In the genomic region with DNA sequence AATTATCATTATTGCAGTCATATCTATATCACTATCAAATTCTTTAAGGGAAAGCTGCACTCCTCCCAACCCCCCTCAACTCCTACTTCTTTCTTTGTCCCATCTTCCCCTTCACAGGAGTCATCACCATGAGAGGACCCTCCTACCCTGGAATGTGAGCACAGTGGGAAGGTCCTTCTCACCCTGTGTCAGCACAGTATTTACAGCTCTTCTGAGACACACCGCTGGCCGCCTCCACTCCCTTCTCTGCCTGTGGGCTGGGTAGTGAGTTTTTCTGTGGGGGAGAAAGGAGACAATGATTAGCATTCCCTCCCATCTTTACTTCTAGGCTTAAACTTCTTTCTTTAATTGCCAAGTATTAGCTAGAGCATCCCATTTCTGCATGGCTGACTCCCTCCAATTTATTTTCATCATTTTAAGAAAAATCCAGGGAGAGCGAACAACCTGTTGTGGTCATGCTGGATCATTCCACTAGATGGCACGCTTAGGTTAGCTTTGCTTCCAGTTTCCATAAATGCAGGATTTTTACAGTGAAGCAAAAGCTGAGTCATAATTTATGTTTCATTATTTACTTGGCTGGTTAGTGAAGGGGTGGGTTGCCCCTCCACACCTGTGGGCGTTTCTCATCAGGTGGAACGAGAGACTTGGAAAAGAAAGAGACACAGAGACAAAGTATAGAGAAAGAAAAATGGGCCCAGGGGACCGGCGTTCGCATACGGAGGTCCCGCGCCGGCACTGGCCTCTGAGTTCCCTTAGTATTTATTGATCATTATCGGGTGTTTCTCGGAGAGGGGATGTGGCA, we compare ENCODE assay signal across 9 cellular contexts.
DNase-seq lines count a peak whose midpoint lies in the region; ATAC-seq, FAIRE-seq and TF ChIP-seq lines count a peak whose summit lies in the region.
"Had no signal": no experiment of that assay in that cellular context is flagged by ENCODE, and none has a peak within 500 bp of the region (broad histone marks: within the 10 kb centered on the region; RNA-seq: fewer than 3 reads in every experiment).

No MANE protein-coding gene starts in this region.

- H2BK12ac ChIP-seq in H1 (ENCODE audit: low read depth, low read length): peak overlapping the region; percentile 2; the same call in 1 of the 2 replicates

- H4K5ac ChIP-seq in H1 (ENCODE audit: insufficient read length, low read depth, low read length): peak overlapping the region; percentile 33

- TF ChIP-seq POLR2A in A549 (IDR thresholded peaks at IDR 0.05; ENCODE audit: low read length) (no peak), H1 (IDR thresholded peaks at IDR 0.05; ENCODE audit: control extremely low read depth in 1 of 2, low read depth in 2 of 2, low read length in 2 of 2) (no peak)

- peak overlapping the region; percentile 63 for H3K4me2 ChIP-seq in A549
- peak overlapping the region; percentile 65 for H3K4me2 ChIP-seq in Loucy (ENCODE audit: low read depth, low read length, poor library complexity, severe bottlenecking)
- peak overlapping the region; percentile 46 to 55 for H3K4me2 ChIP-seq in H1 (ENCODE audit: insufficient read depth in 1 of 2, low read depth in 2 of 2, low read length in 2 of 2)

- CTCF ChIA-PET in A549 (lab: Yijun Ruan, JAX): interaction anchor here (0.5 to 2.5 kb wide), 33 partner anchors 8 to 483 kb away, joined by 3 to 29 read pairs (median 4); partner anchors contain the start of gene NTS
- CTCF ChIA-PET in H1 (lab: Charles Lee; ENCODE audit: partially characterized antibody): interaction anchor here (0.6 to 2.0 kb wide), 41 partner anchors 8 to 482 kb away, joined by 3 to 20 read pairs (median 4); partner anchors contain the start of gene NTS

- H3K27ac ChIP-seq in A549: peak overlapping the region; percentile 53 to 73
- H3K27ac ChIP-seq in H1 (ENCODE audit: low read depth, low read length): no peak overlapping the region; the same call in 1 of the 2 replicates
- H3K27ac ChIP-seq in lung (ENCODE audit: low read depth in 1 of 2, low read length in 1 of 2): no peak overlapping the region
- H3K27ac ChIP-seq: SJSA1 had no signal

- H3K18ac ChIP-seq in H1 (ENCODE audit: extremely low read depth, low read length): no peak overlapping the region

- H3K79me1 ChIP-seq in H1 (ENCODE audit: low read depth, low read length): no peaks in the 10 kb centered on the region

- H3K27ac Mint-ChIP-seq in T-helper 1 cell treated with Interleukin-12 subunit alpha and Interleukin-12 subunit beta and Interleukin-4 antibody, amounts not matched to agents 30 μg/mL and 1 μg/mL, for 36 hours: peak overlapping the region; percentile 71
- peak overlapping the region; percentile 81 to 87 for H3K27ac Mint-ChIP-seq in stimulated activated naive CD8-positive, alpha-beta T cell treated with anti-CD3 and anti-CD28 coated beads, Interleukin-15, amount 100 ng/mL, for 72 hours

- H3K56ac ChIP-seq in H1 (replicated peaks; ENCODE audit: insufficient read length, low read depth, low read length): no peak overlapping the region

- H3K23ac ChIP-seq in H1 (ENCODE audit: insufficient read length): no peak overlapping the region

- no peak overlapping the region for H4K8ac ChIP-seq in H1 (ENCODE audit: extremely low read depth, insufficient read depth, low read length)

- peak overlapping the region; percentile 76; the same call in 1 of the 2 replicates for H2BK5ac ChIP-seq in H1 (ENCODE audit: low read depth, low read length)

- H4K91ac ChIP-seq in H1 (replicated peaks; ENCODE audit: insufficient read length, low read length): no peak overlapping the region

- H3K14ac ChIP-seq in H1 (ENCODE audit: insufficient read length): no peak overlapping the region

- H3K9me3 Mint-ChIP-seq in T-helper 1 cell treated with Interleukin-12 subunit alpha and Interleukin-12 subunit beta and Interleukin-4 antibody, amounts not matched to agents 30 μg/mL and 1 μg/mL, for 36 hours: no peaks in the 10 kb centered on the region
- H3K9me3 Mint-ChIP-seq in stimulated activated naive CD8-positive, alpha-beta T cell treated with anti-CD3 and anti-CD28 coated beads, Interleukin-15, amount 100 ng/mL, for 72 hours: peaks cover 0 to 4% of the 10 kb centered on the region in 2 donors

- H3K4me1 Mint-ChIP-seq in T-helper 1 cell treated with Interleukin-12 subunit alpha and Interleukin-12 subunit beta and Interleukin-4 antibody, amounts not matched to agents 30 μg/mL and 1 μg/mL, for 36 hours (ENCODE audit: low read depth): peaks cover 11% of the 10 kb centered on the region
- H3K4me1 Mint-ChIP-seq in stimulated activated naive CD8-positive, alpha-beta T cell treated with anti-CD3 and anti-CD28 coated beads, Interleukin-15, amount 100 ng/mL, for 72 hours: peaks cover 16% of the 10 kb centered on the region

- H4K20me1 ChIP-seq in Loucy (ENCODE audit: insufficient read depth, low read length, poor library complexity, severe bottlenecking): no peaks in the 10 kb centered on the region
- no peaks in the 10 kb centered on the region for H4K20me1 ChIP-seq in H1 (replicated peaks in 1 of 2; ENCODE audit: control insufficient read depth in 1 of 2, insufficient read depth in 2 of 2, low read length in 2 of 2)

- H2BK120ac ChIP-seq in H1 (replicated peaks; ENCODE audit: low read depth, low read length): peak overlapping the region; percentile 27

- H2AFZ ChIP-seq in Loucy (ENCODE audit: low read length): no peak overlapping the region
- peak overlapping the region; percentile 95 for H2AFZ ChIP-seq in H1 (ENCODE audit: low read length)

- no peaks in the 10 kb centered on the region for H3K27me3 Mint-ChIP-seq in T-helper 1 cell treated with Interleukin-12 subunit alpha and Interleukin-12 subunit beta and Interleukin-4 antibody, amounts not matched to agents 30 μg/mL and 1 μg/mL, for 36 hours (ENCODE audit: low read depth)
- H3K27me3 Mint-ChIP-seq in stimulated activated naive CD8-positive, alpha-beta T cell treated with anti-CD3 and anti-CD28 coated beads, Interleukin-15, amount 100 ng/mL, for 72 hours: peaks cover 7% of the 10 kb centered on the region

- no peaks in the 10 kb centered on the region for H3K36me3 Mint-ChIP-seq in T-helper 1 cell treated with Interleukin-12 subunit alpha and Interleukin-12 subunit beta and Interleukin-4 antibody, amounts not matched to agents 30 μg/mL and 1 μg/mL, for 36 hours (ENCODE audit: low read depth)

- H3K9ac ChIP-seq in Loucy (ENCODE audit: low read depth, low read length, poor library complexity, severe bottlenecking) (no peak overlapping the region), H1 (replicated peaks in 1 of 4; ENCODE audit: extremely low read depth in 1 of 4, low read depth in 3 of 4, low read length in 3 of 4) (no peak overlapping the region; a peak in 1 of 7 replicates)

- TF ChIP-seq RAD21 in A549 (conservative IDR thresholded peaks at IDR 0.05 in 1 of 2, IDR thresholded peaks at IDR 0.05 in 1 of 2) (peak; percentile 83 to 94), H1 (IDR thresholded peaks at IDR 0.05 in 1 of 2, conservative IDR thresholded peaks at IDR 0.05 in 1 of 2; ENCODE audit: low read depth in 2 of 2, low read length in 2 of 2) (peak; percentile 92 to 93)

- H3K4me3 ChIP-seq in A549: peak overlapping the region; percentile 6; the same call in 1 of the 3 replicates
- peak overlapping the region; percentile 54 for H3K4me3 ChIP-seq in Loucy (ENCODE audit: low read length, poor library complexity, severe bottlenecking)
- H3K4me3 ChIP-seq in H1 (ENCODE audit: extremely low read depth in 1 of 4, insufficient read depth in 2 of 4, low read depth in 3 of 4, low read length in 4 of 4): peak overlapping the region; percentile 20 to 60 (median 32); a peak in 6 of 8 replicates
- no peak overlapping the region for H3K4me3 ChIP-seq in lung
- H3K4me3 ChIP-seq: SJSA1 had no signal

- H3K27me3 ChIP-seq in Loucy (ENCODE audit: insufficient read depth, low read length, poor library complexity, severe bottlenecking): no peaks in the 10 kb centered on the region
- no peaks in the 10 kb centered on the region for H3K27me3 ChIP-seq in H1 (replicated peaks in 1 of 4; ENCODE audit: control insufficient read depth in 3 of 4, extremely low read depth in 1 of 4, insufficient read depth in 3 of 4, low read length in 3 of 4)
- H3K27me3 ChIP-seq in lung (ENCODE audit: control insufficient read depth, insufficient read depth): no peaks in the 10 kb centered on the region
- H3K27me3 ChIP-seq: SJSA1 had no signal

- no peak overlapping the region for H2BK20ac ChIP-seq in H1 (ENCODE audit: low read length)

- no peak overlapping the region for H2BK15ac ChIP-seq in H1 (ENCODE audit: low read length)

- 0 out of 3 replicates have a peak, but pooled peaks cover 3% of the 10 kb centered on the region for H3K9me3 ChIP-seq in A549
- no peaks in the 10 kb centered on the region for H3K9me3 ChIP-seq in Loucy (ENCODE audit: insufficient read depth, low read depth, low read length)
- no peaks in the 10 kb centered on the region for H3K9me3 ChIP-seq in H1 (ENCODE audit: insufficient read depth in 2 of 2, low read depth in 1 of 2, low read length in 1 of 2)
- no peaks in the 10 kb centered on the region for H3K9me3 ChIP-seq in lung (ENCODE audit: control insufficient read depth in 2 of 2, insufficient read depth in 1 of 2, low read length in 1 of 2)
- H3K9me3 ChIP-seq: SJSA1 had no signal

- H3K4me1 ChIP-seq in A549 (0 out of 3 replicates have a peak, but pooled peaks cover 5% of the 10 kb centered on the region), Loucy (ENCODE audit: insufficient read depth, low read length, poor library complexity, severe bottlenecking) (peaks cover 56% of the 10 kb centered on the region), H1 (replicated peaks in 1 of 4; ENCODE audit: control insufficient read depth in 3 of 4, insufficient read depth in 4 of 4, low read length in 3 of 4) (peaks cover 0 to 3% (median 1%) of the 10 kb centered on the region in 4 experiments; a peak in 3 of 7 replicates), lung (ENCODE audit: control insufficient read depth in 2 of 2, insufficient read depth in 2 of 2, low read length in 2 of 2) (no peaks in the 10 kb centered on the region)
- H3K4me1 ChIP-seq: SJSA1 had no signal

- H3K4ac ChIP-seq in H1 (replicated peaks; ENCODE audit: insufficient read length, low read depth, low read length): no peak overlapping the region

- H3K9me2 ChIP-seq in Loucy (replicated peaks; ENCODE audit: low read depth, low read length): no peaks in the 10 kb centered on the region

- peak; percentile 82 to 94 for ATAC-seq in A549
- ATAC-seq in HG02571 (IDR thresholded peaks at IDR 0.05; ENCODE audit: unreplicated experiment): peak; percentile 96
- ATAC-seq in lung (ENCODE audit: insufficient read depth, low FRiP score): peak; percentile 89
- ATAC-seq in stimulated activated naive CD8-positive, alpha-beta T cell treated with anti-CD3 and anti-CD28 coated beads, Interleukin-15, amount 100 ng/mL, for 72 hours: peak; percentile 71

- WGBS in A549 (ENCODE audit: missing lambda C conversion rate): 46% methylated on average over 15 of the region's 15 CpGs
- WGBS in H1 (ENCODE audit: extremely low coverage in 1 of 2, insufficient coverage in 1 of 2, insufficient read length in 1 of 2, insufficient replicate concordance in 2 of 2, low coverage in 1 of 2, low lambda C conversion rate in 2 of 2, missing lambda C conversion rate in 1 of 2), 2 experiments: 22% methylated on average over 15 of the region's 15 CpGs; no CpG with 5 or more reads in 1 of the 2 experiments
- WGBS in lung, 2 donors: 12% methylated on average over 15 of the region's 15 CpGs

- peak; percentile 28 to 78 for DNase-seq in A549 (ENCODE audit: low read depth in 1 of 2, low spot score in 1 of 2)
- peak in 1 of 2 experiments; percentile 67 for DNase-seq in H1 (ENCODE audit: low read depth in 1 of 2, low spot score in 2 of 2)
- peak; percentile 39 for DNase-seq in lung (ENCODE audit: low spot score)
- peak; percentile 24 to 25 for DNase-seq in stimulated activated naive CD8-positive, alpha-beta T cell treated with anti-CD3 and anti-CD28 coated beads, Interleukin-15, amount 100 ng/mL, for 72 hours

- H3K79me2 ChIP-seq in Loucy (ENCODE audit: insufficient read depth, low read length) (no peaks in the 10 kb centered on the region), H1 (ENCODE audit: control insufficient read depth in 1 of 2, insufficient read depth in 2 of 2, low read length in 2 of 2) (no peaks in the 10 kb centered on the region)

- no peaks in the 10 kb centered on the region for H3K36me3 ChIP-seq in Loucy (ENCODE audit: insufficient read depth, low read length)
- H3K36me3 ChIP-seq in H1 (ENCODE audit: control insufficient read depth in 2 of 4, insufficient read depth in 4 of 4, low read length in 3 of 4): no peaks in the 10 kb centered on the region
- no peaks in the 10 kb centered on the region for H3K36me3 ChIP-seq in lung (ENCODE audit: control insufficient read depth in 2 of 2, insufficient read depth in 2 of 2, low read length in 2 of 2)
- H3K36me3 ChIP-seq: SJSA1 had no signal

- TF ChIP-seq EP300 in A549 (IDR thresholded peaks at IDR 0.05) (no peak), H1 (IDR thresholded peaks at IDR 0.05; ENCODE audit: borderline replicate concordance in 1 of 2, low read depth in 2 of 2, low read length in 2 of 2) (no peak)

- POLR2A ChIA-PET in A549 (lab: Yijun Ruan, JAX): interaction anchor here (0.5 kb wide), 1 partner anchor 390 kb away, joined by 5 read pairs; no protein-coding TSS in a partner anchor
- POLR2A ChIA-PET in H1 (lab: Charles Lee; ENCODE audit: partially characterized antibody): no interaction called here

- peak; percentile 96 for FAIRE-seq in A549 (lab: Jason Lieb, UNC)
- FAIRE-seq in H1 (lab: Jason Lieb, UNC): peak; percentile 87

- peak overlapping the region; percentile 79 for H3K4me3 Mint-ChIP-seq in T-helper 1 cell treated with Interleukin-12 subunit alpha and Interleukin-12 subunit beta and Interleukin-4 antibody, amounts not matched to agents 30 μg/mL and 1 μg/mL, for 36 hours
- H3K4me3 Mint-ChIP-seq in stimulated activated naive CD8-positive, alpha-beta T cell treated with anti-CD3 and anti-CD28 coated beads, Interleukin-15, amount 100 ng/mL, for 72 hours: peak overlapping the region; percentile 79 to 80

- peak; percentile 81 for TF ChIP-seq CTCF in A549 (IDR thresholded peaks at IDR 0.05)
- TF ChIP-seq CTCF in GM12872 (IDR thresholded peaks at IDR 0.05; ENCODE audit: insufficient read depth, low read depth, low read length): peak; percentile 73
- peak; percentile 84 for TF ChIP-seq CTCF in Loucy (conservative IDR thresholded peaks at IDR 0.05; ENCODE audit: low read length)
- peak in 2 of 3 experiments; percentile 72 to 75; a peak in 3 of 4 replicates for TF ChIP-seq CTCF in H1 (IDR thresholded peaks at IDR 0.05; ENCODE audit: control extremely low read depth in 1 of 3, insufficient read depth in 1 of 3, low read depth in 1 of 3, low read length in 3 of 3)
- TF ChIP-seq CTCF in lung (IDR thresholded peaks at IDR 0.05; ENCODE audit: control extremely low read depth, extremely low read depth): peak; percentile 54

- H2AK5ac ChIP-seq in H1 (ENCODE audit: low read depth, low read length): 0 out of 2 replicates have a peak overlapping the region, but pooled peaks have one; percentile 30

- H3K23me2 ChIP-seq in H1 (ENCODE audit: low read depth, low read length): no peaks in the 10 kb centered on the region; the same call in 1 of the 2 replicates

- no peaks in the 10 kb centered on the region for H3F3A ChIP-seq in Loucy (ENCODE audit: low read depth)

Comparison
In these comparisons a context has a peak if more than half of its experiments do, and no peak if none do; other contexts are left out.
1. H3K27ac ChIP-seq: peak in A549 (2 of 2); none in H1 (single experiment) and lung (0 of 2).
2. Of the 18 proteins assayed by ChIP-seq in both H1 and A549: peak only in H1: none; only in A549: none; in both: CTCF, MAFK and RAD21; in neither: 15.
3. Peak in every context shown above with its lines, with median percentiles within 50 percentile points of each other: ATAC-seq, H3K4me2 ChIP-seq and CTCF ChIP-seq.